8 cellular contexts compared by ENCODE assay signal in genomic region chr5:81854485-81854884, GRCh38.
DNase-seq lines count a peak whose midpoint lies in the region; TF ChIP-seq lines count a peak whose summit lies in the region.
"Had no signal": no experiment of that assay in that cellular context is flagged by ENCODE, and none has a peak within 500 bp of the region (broad histone marks: within the 10 kb centered on the region; RNA-seq: fewer than 3 reads in every experiment).

No MANE protein-coding gene starts in this region.

- DNase-seq in G401 (ENCODE audit: low spot score) (peak; percentile 27), coronary artery (ENCODE audit: low spot score) (no peak), HK-2 (ENCODE audit: unreplicated experiment) (no peak), SHP77 (lab: John Stamatoyannopoulos, UW) (no peak), KBM-7 (no peak)
- DNase-seq: GDM1 had no signal

- no peaks in the 10 kb centered on the region for H3K79me2 ChIP-seq in parathyroid adenoma

- H3K27me3 ChIP-seq in parathyroid adenoma (ENCODE audit: control insufficient read depth, insufficient read depth, low read length): no peaks in the 10 kb centered on the region

- H3K9ac ChIP-seq in parathyroid adenoma: no peak overlapping the region

- H3K4me1 ChIP-seq in parathyroid adenoma: peaks cover 30% of the 10 kb centered on the region

- H2AFZ ChIP-seq in parathyroid adenoma: no peak overlapping the region

- TF ChIP-seq CTCF in LNCAP (IDR thresholded peaks at IDR 0.05) (peak; percentile 42; the same call in 1 of the 2 replicates), coronary artery (IDR thresholded peaks at IDR 0.05) (no peak), parathyroid adenoma (IDR thresholded peaks at IDR 0.05) (peak; percentile 26)

- in situ Hi-C loops in G401 (cut with HindIII; ENCODE audit: low sequenced_read_pairs) (no loop called here), KBM-7 (cut with MboI; ENCODE audit: low pct_unique_long_range_greater_than_20kb, low sequenced_read_pairs) (no loop called here)

- H3K36me3 ChIP-seq in parathyroid adenoma (ENCODE audit: control insufficient read depth, insufficient read depth, low read length): no peaks in the 10 kb centered on the region

- H3K9me3 ChIP-seq in parathyroid adenoma (ENCODE audit: control insufficient read depth, low read length): no peaks in the 10 kb centered on the region

- H3K4me2 ChIP-seq in parathyroid adenoma (ENCODE audit: low read length): no peak overlapping the region

- H3K27ac ChIP-seq in coronary artery (peak overlapping the region; percentile 56 to 58), parathyroid adenoma (no peak overlapping the region)

- H3K4me3 ChIP-seq in coronary artery (no peak overlapping the region), parathyroid adenoma (ENCODE audit: low read depth, low read length) (no peak overlapping the region)
